ENCODE assay signal across 16 cellular contexts in genomic region chr7:116560021-116560970, GRCh38. TPM values are rescaled to one million over a fixed set of nuclear protein-coding genes. Genes with fewer than 3 reads are reported as not detected.
DNase-seq lines count a peak whose midpoint lies in the region; ATAC-seq and TF ChIP-seq lines count a peak whose summit lies in the region.
"Had no signal": no experiment of that assay in that cellular context is flagged by ENCODE, and none has a peak within 500 bp of the region (broad histone marks: within the 10 kb centered on the region; RNA-seq: fewer than 3 reads in every experiment).

No MANE protein-coding gene starts in this region.

- H3K4me1 ChIP-seq in PC-9 (replicated peaks; ENCODE audit: insufficient read depth) = no peaks in the 10 kb centered on the region
- H3K4me1 ChIP-seq in gastroesophageal sphincter = peaks cover 9 to 56% (median 15%) of the 10 kb centered on the region in 3 donors
- H3K4me1 ChIP-seq in gastrocnemius medialis = peaks cover 0 to 14% of the 10 kb centered on the region in 2 donors
- no peaks in the 10 kb centered on the region for H3K4me1 ChIP-seq in Karpas-422 (ENCODE audit: low read length)
- H3K4me1 ChIP-seq: Caco-2 had no signal

- H3K27me3 Mint-ChIP-seq in activated CD4-positive, alpha-beta memory T cell treated with anti-CD3 and anti-CD28 coated beads for 36 hours = peaks cover 26% of the 10 kb centered on the region

- H3K27me3 ChIP-seq in PC-9 (ENCODE audit: insufficient read depth, low read depth) (no peaks in the 10 kb centered on the region), gastroesophageal sphincter (no peaks in the 10 kb centered on the region), gastrocnemius medialis (no peaks in the 10 kb centered on the region), Karpas-422 (ENCODE audit: low read length) (no peaks in the 10 kb centered on the region)
- H3K27me3 ChIP-seq: testis had no signal

- POLR2A ChIA-PET in PC-9 (lab: Charles Lee; ENCODE audit: unreplicated experiment) = interaction anchor here (0.6 to 1.2 kb wide), 2 partner anchors 38 to 350 kb away, joined by 3 to 4 read pairs; partner anchors contain the start of gene TES
- POLR2A ChIA-PET in activated CD4-positive, alpha-beta memory T cell treated with anti-CD3 and anti-CD28 coated beads for 36 hours (lab: Charles Lee) = no interaction called here

- DNase-seq in LHCN-M2 (ENCODE audit: low read depth) (peak; percentile 62), PC-9 (no peak), gastrocnemius medialis (no peak), Karpas-422 (no peak)
- no peak for DNase-seq in activated CD4-positive, alpha-beta memory T cell treated with anti-CD3 and anti-CD28 coated beads for 36 hours
- DNase-seq: activated CD8-positive, alpha-beta T cell treated with anti-CD3 and anti-CD28 coated beads, Interleukin-2, amount 10 ng/mL, durations not matched to agents 7 days and 5 days; activated naive CD4-positive, alpha-beta T cell; Caco-2; central memory CD4-positive, alpha-beta T cell; erythroblast; NCI-H146; OCI-M1; testis had no signal

- peaks cover 14% of the 10 kb centered on the region; the same call in 1 of the 2 replicates for H3K36me3 ChIP-seq in PC-9 (ENCODE audit: low read depth)
- H3K36me3 ChIP-seq in gastroesophageal sphincter = peaks cover 0 to 25% of the 10 kb centered on the region in 2 donors
- no peaks in the 10 kb centered on the region for H3K36me3 ChIP-seq in gastrocnemius medialis
- H3K36me3 ChIP-seq in Karpas-422 (ENCODE audit: insufficient read depth, low read length) = no peaks in the 10 kb centered on the region

- H3K36me3 Mint-ChIP-seq in activated CD4-positive, alpha-beta memory T cell treated with anti-CD3 and anti-CD28 coated beads for 36 hours = no peaks in the 10 kb centered on the region

- H3F3A ChIP-seq in PC-9 (ENCODE audit: insufficient read depth, low read depth) = peaks cover 17% of the 10 kb centered on the region; the same call in 1 of the 2 replicates

- ATAC-seq in gastroesophageal sphincter (peak; percentile 50), gastrocnemius medialis (peak in 1 of 2 donors; percentile 37), HG03108 (IDR thresholded peaks at IDR 0.05; ENCODE audit: unreplicated experiment) (no peak), GM21723 (IDR thresholded peaks at IDR 0.05; ENCODE audit: unreplicated experiment) (no peak)
- ATAC-seq: activated CD8-positive, alpha-beta T cell treated with anti-CD3 and anti-CD28 coated beads, Interleukin-2, amount 10 ng/mL, durations not matched to agents 7 days and 5 days had no signal

- no peak overlapping the region for H3K27ac ChIP-seq in PC-9
- peak overlapping the region; percentile 48 to 71 (median 62) for H3K27ac ChIP-seq in gastroesophageal sphincter
- peak overlapping the region; percentile 27 to 47 (median 40) for H3K27ac ChIP-seq in gastrocnemius medialis
- no peak overlapping the region for H3K27ac ChIP-seq in Karpas-422 (ENCODE audit: low read length)

- in situ Hi-C loops in gastrocnemius medialis (cut with MboI; ENCODE audit: low sequenced_read_pairs in 4 of 4) = no loop called here

- H3K9me2 ChIP-seq in PC-9 (ENCODE audit: insufficient read depth) (no peaks in the 10 kb centered on the region), Karpas-422 (replicated peaks; ENCODE audit: insufficient read depth, low read length) (no peaks in the 10 kb centered on the region)

- no peak overlapping the region for H3K4me3 ChIP-seq in PC-9
- H3K4me3 ChIP-seq in gastroesophageal sphincter = no peak overlapping the region
- H3K4me3 ChIP-seq in gastrocnemius medialis = no peak overlapping the region
- H3K4me3 ChIP-seq in Karpas-422 (ENCODE audit: low read length) = no peak overlapping the region
- H3K4me3 ChIP-seq: testis had no signal

- H3K4me1 Mint-ChIP-seq in activated CD4-positive, alpha-beta memory T cell treated with anti-CD3 and anti-CD28 coated beads for 36 hours (ENCODE audit: low read depth) = no peaks in the 10 kb centered on the region

- CTCF ChIA-PET in PC-9 (lab: Charles Lee) = interaction anchor here (0.7 to 0.8 kb wide), 2 partner anchors 10 to 237 kb away, joined by 3 read pairs; no protein-coding TSS in a partner anchor
- CTCF ChIA-PET in activated CD4-positive, alpha-beta memory T cell treated with anti-CD3 and anti-CD28 coated beads for 36 hours (lab: Charles Lee) = no interaction called here

- no peak for TF ChIP-seq EP300 in gastroesophageal sphincter (IDR thresholded peaks at IDR 0.05)

- H4K20me1 ChIP-seq in PC-9 (ENCODE audit: insufficient read depth) (no peaks in the 10 kb centered on the region), Karpas-422 (ENCODE audit: insufficient read depth, low read depth, low read length) (no peaks in the 10 kb centered on the region)

- BruUV-seq in PC-9 (replicated peaks; lab: Mats Ljungman, UMichigan) = TSS peak; percentile 44

- TF ChIP-seq CTCF in PC-9 (conservative IDR thresholded peaks at IDR 0.05) (no peak), gastroesophageal sphincter (IDR thresholded peaks at IDR 0.05) (no peak), gastrocnemius medialis (IDR thresholded peaks at IDR 0.05 in 4 of 5, conservative IDR thresholded peaks at IDR 0.05 in 1 of 5) (no peak)

- intact Hi-C loops in PC-9 (cut with micrococcal nuclease; ENCODE audit: unreplicated experiment) (no loop called here), gastrocnemius medialis (cut with DNase I; ENCODE audit: low total_unique reads) (no loop called here)
- intact Hi-C loops in activated CD4-positive, alpha-beta memory T cell treated with anti-CD3 and anti-CD28 coated beads for 36 hours (cut with micrococcal nuclease) = no loop called here

- no peak overlapping the region for H3K4me3 Mint-ChIP-seq in activated CD4-positive, alpha-beta memory T cell treated with anti-CD3 and anti-CD28 coated beads for 36 hours
- H3K4me3 Mint-ChIP-seq: activated CD8-positive, alpha-beta T cell treated with anti-CD3 and anti-CD28 coated beads, Interleukin-2, amount 10 ng/mL, durations not matched to agents 7 days and 5 days had no signal

- H3K9me3 Mint-ChIP-seq in activated CD4-positive, alpha-beta memory T cell treated with anti-CD3 and anti-CD28 coated beads for 36 hours = no peaks in the 10 kb centered on the region

- H3K79me2 ChIP-seq in PC-9 (ENCODE audit: low read depth) (0 out of 2 replicates have a peak, but pooled peaks cover 5% of the 10 kb centered on the region), Karpas-422 (ENCODE audit: low read length) (no peaks in the 10 kb centered on the region)

- H2AFZ ChIP-seq in PC-9 = no peak overlapping the region
- no peak overlapping the region for H2AFZ ChIP-seq in Karpas-422 (ENCODE audit: low read length)

- H3K9ac ChIP-seq in Karpas-422 (ENCODE audit: low read length) = no peak overlapping the region

- H3K9me3 ChIP-seq in PC-9 (ENCODE audit: insufficient read depth, low read depth) (no peaks in the 10 kb centered on the region), gastroesophageal sphincter (no peaks in the 10 kb centered on the region), gastrocnemius medialis (no peaks in the 10 kb centered on the region), Karpas-422 (ENCODE audit: low read length) (no peaks in the 10 kb centered on the region)
- H3K9me3 ChIP-seq: Caco-2, testis had no signal

- TF ChIP-seq POLR2A in gastroesophageal sphincter (IDR thresholded peaks at IDR 0.05) (no peak), gastrocnemius medialis (IDR thresholded peaks at IDR 0.05) (no peak)

- H3K4me2 ChIP-seq in PC-9 = no peak overlapping the region
- H3K4me2 ChIP-seq in Karpas-422 (ENCODE audit: low read depth, low read length, poor library complexity, severe bottlenecking) = no peak overlapping the region

- 25 to 28% methylated on average over 6 of the region's 7 CpGs for WGBS in gastroesophageal sphincter (ENCODE audit: low coverage in 1 of 2), 2 donors

- H3K27ac Mint-ChIP-seq in activated CD4-positive, alpha-beta memory T cell treated with anti-CD3 and anti-CD28 coated beads for 36 hours = no peak overlapping the region
- H3K27ac Mint-ChIP-seq: activated CD8-positive, alpha-beta T cell treated with anti-CD3 and anti-CD28 coated beads, Interleukin-2, amount 10 ng/mL, durations not matched to agents 7 days and 5 days had no signal

RNA-seq across cellular contexts. Expression of gene CAV1, which starts 35.5 kb away (rescaled TPM):
- total RNA-seq in LHCN-M2 (2014; rRNA removed) = 1,409 and 1,463 TPM in 2 replicates
- polyA plus RNA-seq in LHCN-M2 (2012) = 1,281 TPM
- total RNA-seq in PC-9 (2021) = 850 and 1,077 TPM in 2 replicates
- 100 to 1,000 TPM; 546 to 772 (median 602) TPM for total RNA-seq in gastroesophageal sphincter
- 10 to 100 TPM; 64.7 to 87.8 (median 71.2) TPM for total RNA-seq in gastrocnemius medialis
- total RNA-seq in Karpas-422 (2014; rRNA removed; shearing (Covaris generic); ENCODE audit: low replicate concordance) = not detected in 2 replicates
- under 1 TPM; 0.07 to 0.19 TPM for total RNA-seq in activated CD4-positive, alpha-beta memory T cell treated with anti-CD3 and anti-CD28 coated beads for 36 hours
- total RNA-seq: activated CD8-positive, alpha-beta T cell treated with anti-CD3 and anti-CD28 coated beads, Interleukin-2, amount 10 ng/mL, durations not matched to agents 7 days and 5 days had no signal

Comparison
In these comparisons a context has a peak if more than half of its experiments do, and no peak if none do; other contexts are left out.
1. H3K27ac ChIP-seq: peak in gastroesophageal sphincter (4 of 4) and gastrocnemius medialis (4 of 4); none in PC-9 (single experiment) and Karpas-422 (single experiment).
2. RNA of gene CAV1, which starts 35.5 kb away (total RNA-seq): 1,409 to 1,463 TPM in LHCN-M2, 850 to 1,077 TPM in PC-9, 546 to 772 TPM in gastroesophageal sphincter and 64.7 to 87.8 TPM in gastrocnemius medialis; 0.07 to 0.19 TPM in activated CD4-positive, alpha-beta memory T cell treated with anti-CD3 and anti-CD28 coated beads for 36 hours and not detected in Karpas-422; every median in the first group is over 10 times any median in the second.